ENCODE assay signal across 25 cellular contexts in the genomic region with DNA sequence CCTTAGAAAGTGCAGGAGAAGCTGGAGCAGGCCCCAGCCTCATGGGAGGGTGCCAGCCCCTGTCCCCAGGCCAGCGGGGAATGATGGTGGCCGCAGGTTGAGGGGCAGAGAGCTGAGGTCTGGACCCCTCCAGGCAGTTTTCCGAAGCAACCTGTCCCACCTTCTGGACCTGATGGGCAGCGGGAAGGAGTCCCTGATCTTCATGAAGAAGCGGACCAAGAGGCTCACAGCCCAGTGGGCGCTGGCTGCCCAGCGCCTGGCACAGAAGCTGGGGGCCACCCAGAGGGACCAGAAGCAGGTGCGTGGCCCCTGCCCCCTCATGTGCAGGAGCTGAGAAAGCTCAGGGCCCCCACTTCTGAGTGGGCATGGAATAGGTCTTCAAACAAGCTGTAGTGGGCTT. TPM values are rescaled to one million over a fixed set of nuclear protein-coding genes. Genes with fewer than 3 reads are reported as not detected.
"Had no signal": no experiment of that assay in that cellular context is flagged by ENCODE, and none has a peak within 500 bp of the region (broad histone marks: within the 10 kb centered on the region; RNA-seq: fewer than 3 reads in every experiment).

No MANE protein-coding gene starts in this region.

- H3K4me1 ChIP-seq: stomach, suprapubic skin, testis, thyroid gland, tibial nerve, transverse colon, upper lobe of right lung, uterus, vagina had no signal

- DNase-seq: stimulated activated CD4-positive, alpha-beta T cell treated with anti-CD3 and anti-CD28 coated beads, Interleukin-2, amount 100 ng/mL, for 48 hours; stimulated activated CD4-positive, alpha-beta T cell treated with anti-CD3 and anti-CD28 coated beads, Interleukin-4, amount 100 ng/mL, for 1 hour; stimulated activated CD4-positive, alpha-beta T cell treated with anti-CD3 and anti-CD28 coated beads, Interleukin-4, amount 100 ng/mL, for 24 hours; stimulated activated CD4-positive, alpha-beta T cell treated with anti-CD3 and anti-CD28 coated beads, Interleukin-4, amount 100 ng/mL, for 4 hours; stimulated activated CD8-positive, alpha-beta memory T cell treated with anti-CD3 and anti-CD28 coated beads, Interleukin-4, amount 100 ng/mL, for 48 hours; stimulated activated naive B cell treated with anti-CD40 and anti-IgM and Interleukin-4, amounts not matched to agents 10 μg/mL and 1 μg/mL and 100 μg/mL, for 72 hours; stimulated activated naive CD4-positive, alpha-beta T cell; stimulated activated naive CD4-positive, alpha-beta T cell treated with Interleukin-2 at 50 U/mL for 16 hours; stimulated activated naive CD8-positive, alpha-beta T cell treated with anti-CD3 and anti-CD28 coated beads, Interleukin-15, amount 100 ng/mL, for 72 hours; stimulated activated naive CD8-positive, alpha-beta T cell treated with anti-CD3 and anti-CD28 coated beads, Interleukin-15, Interleukin-2, amounts not matched to agents 100 U/mL and 50 U/mL, for 24 hours; stomach; substantia nigra; testis; thyroid gland; tibial artery; transverse colon; trophoblast cell; upper lobe of right lung; uterus had no signal

- H3K36me3 ChIP-seq: stomach, suprapubic skin, thoracic aorta, thyroid gland, tibial artery, tibial nerve, transverse colon, upper lobe of left lung, upper lobe of right lung, uterus, vagina had no signal

- FAIRE-seq: urothelium cell line had no signal

- H3K27ac ChIP-seq: stomach, suprapubic skin, testis, thoracic aorta, thyroid gland, tibial artery, tibial nerve, transverse colon, upper lobe of left lung, upper lobe of right lung, uterus, vagina had no signal

- H3K9me3 ChIP-seq: stomach, suprapubic skin, testis, thoracic aorta, thyroid gland, tibial artery, tibial nerve, transverse colon, upper lobe of left lung, upper lobe of right lung, uterus, vagina had no signal

- H3K4me3 ChIP-seq: stomach, suprapubic skin, testis, thoracic aorta, thyroid gland, tibial artery, tibial nerve, transverse colon, upper lobe of left lung, upper lobe of right lung, uterus, vagina had no signal

RNA-seq across cellular contexts. Expression of gene MGAT5B, which starts 36.8 kb away (rescaled TPM):
- total RNA-seq: transverse colon had no signal
